Comparison of ENCODE assay signal across 9 cellular contexts in genomic region chr5:160260881-160261815, GRCh38. TPM values are rescaled to one million over a fixed set of nuclear protein-coding genes. Genes with fewer than 3 reads are reported as not detected.
DNase-seq lines count a peak whose midpoint lies in the region; ATAC-seq, FAIRE-seq and TF ChIP-seq lines count a peak whose summit lies in the region.
"Had no signal": no experiment of that assay in that cellular context is flagged by ENCODE, and none has a peak within 500 bp of the region (broad histone marks: within the 10 kb centered on the region; RNA-seq: fewer than 3 reads in every experiment).

No MANE protein-coding gene starts in this region.

- no peak for FAIRE-seq in HTR-8/SVneo (lab: Jason Lieb, UNC)

- H3K4me2 ChIP-seq in mammary epithelial cell (ENCODE audit: insufficient read depth, low read depth, low read length) = no peak overlapping the region

- no peak overlapping the region for H3K4me3 ChIP-seq in mammary epithelial cell (replicated peaks in 1 of 3; ENCODE audit: insufficient read depth in 1 of 3, low read depth in 2 of 3, low read length in 3 of 3)

- H3K36me3 Mint-ChIP-seq in Calu3 (ENCODE audit: insufficient read depth, unreplicated experiment) (peaks cover 13% of the 10 kb centered on the region), memory B cell (no peaks in the 10 kb centered on the region)
- no peaks in the 10 kb centered on the region for H3K36me3 Mint-ChIP-seq in activated CD4-positive, alpha-beta T cell treated with anti-CD3 and anti-CD28 coated beads, Interleukin-2, amount 10 ng/mL, durations not matched to agents 7 days and 5 days (ENCODE audit: low read depth)

- no peaks in the 10 kb centered on the region for H3K27me3 ChIP-seq in mammary epithelial cell (ENCODE audit: insufficient read depth, low read length)

- H3K79me2 ChIP-seq in mammary epithelial cell (ENCODE audit: insufficient read depth, low read length) = no peaks in the 10 kb centered on the region

- no peaks in the 10 kb centered on the region for H3K36me3 ChIP-seq in mammary epithelial cell (ENCODE audit: insufficient read depth, low read length)

- peak overlapping the region; percentile 88 for H3K27ac ChIP-seq in VCaP
- no peak overlapping the region for H3K27ac ChIP-seq in mammary epithelial cell (ENCODE audit: insufficient read depth, low read depth, low read length)

- POLR2A ChIA-PET in activated CD4-positive, alpha-beta T cell treated with anti-CD3 and anti-CD28 coated beads, Interleukin-2, amount 10 ng/mL, durations not matched to agents 7 days and 5 days (lab: Charles Lee) = no interaction called here

- TF ChIP-seq CTCF in Calu3 (IDR thresholded peaks at IDR 0.05; ENCODE audit: unreplicated experiment) (no peak), VCaP (conservative IDR thresholded peaks at IDR 0.05) (no peak), mammary epithelial cell (conservative IDR thresholded peaks at IDR 0.05 in 1 of 2, IDR thresholded peaks at IDR 0.05 in 1 of 2; ENCODE audit: extremely low read depth in 1 of 2, insufficient read depth in 1 of 2, low read depth in 1 of 2, low read length in 2 of 2) (no peak)

- no TSS peak for BruUV-seq in Calu3 (replicated peaks; lab: Mats Ljungman, UMichigan)
- BruUV-seq in mammary epithelial cell (replicated peaks; lab: Mats Ljungman, UMichigan) = no TSS peak

- no peak overlapping the region for H2AFZ ChIP-seq in mammary epithelial cell (ENCODE audit: low read depth, low read length)

- H3K27me3 Mint-ChIP-seq in Calu3 (ENCODE audit: unreplicated experiment) = no peaks in the 10 kb centered on the region
- peaks cover 12% of the 10 kb centered on the region for H3K27me3 Mint-ChIP-seq in memory B cell
- no peaks in the 10 kb centered on the region for H3K27me3 Mint-ChIP-seq in activated CD4-positive, alpha-beta T cell treated with anti-CD3 and anti-CD28 coated beads, Interleukin-2, amount 10 ng/mL, durations not matched to agents 7 days and 5 days

- H3K4me1 Mint-ChIP-seq in Calu3 (ENCODE audit: low read depth, unreplicated experiment) = peaks cover 34% of the 10 kb centered on the region
- peaks cover 12% of the 10 kb centered on the region for H3K4me1 Mint-ChIP-seq in memory B cell
- H3K4me1 Mint-ChIP-seq in activated CD4-positive, alpha-beta T cell treated with anti-CD3 and anti-CD28 coated beads, Interleukin-2, amount 10 ng/mL, durations not matched to agents 7 days and 5 days = no peaks in the 10 kb centered on the region

- in situ Hi-C loops in mammary epithelial cell (cut with MboI; ENCODE audit: low sequenced_read_pairs in 2 of 2) = no loop called here

- H3K4me3 Mint-ChIP-seq in Calu3 (ENCODE audit: low read depth, unreplicated experiment) (peak overlapping the region; percentile 31), memory B cell (no peak overlapping the region)
- H3K4me3 Mint-ChIP-seq in activated CD4-positive, alpha-beta T cell treated with anti-CD3 and anti-CD28 coated beads, Interleukin-2, amount 10 ng/mL, durations not matched to agents 7 days and 5 days = no peak overlapping the region
- H3K4me3 Mint-ChIP-seq: activated T-cell treated with anti-CD3 and anti-CD28 coated beads, Interleukin-2, amount 50 U/mL, for 4 hours had no signal

- H3K9me3 ChIP-seq in mammary epithelial cell (replicated peaks; ENCODE audit: insufficient read depth, low read length) = no peaks in the 10 kb centered on the region

- H3K4me1 ChIP-seq in mammary epithelial cell (ENCODE audit: insufficient read depth, low read length) = no peaks in the 10 kb centered on the region

- H3K9me3 Mint-ChIP-seq in Calu3 (ENCODE audit: low read depth, unreplicated experiment) (no peaks in the 10 kb centered on the region), memory B cell (no peaks in the 10 kb centered on the region)
- H3K9me3 Mint-ChIP-seq in activated CD4-positive, alpha-beta T cell treated with anti-CD3 and anti-CD28 coated beads, Interleukin-2, amount 10 ng/mL, durations not matched to agents 7 days and 5 days = no peaks in the 10 kb centered on the region
- H3K9me3 Mint-ChIP-seq: activated T-cell treated with anti-CD3 and anti-CD28 coated beads, Interleukin-2, amount 50 U/mL, for 4 hours had no signal

- WGBS in mammary epithelial cell (ENCODE audit: low coverage, missing lambda C conversion rate) = 89% methylated on average over 19 of the region's 22 CpGs

- H4K20me1 ChIP-seq in mammary epithelial cell (ENCODE audit: insufficient read depth, low read length) = no peaks in the 10 kb centered on the region

- dilution Hi-C loops in mammary epithelial cell (cut with HindIII; ENCODE audit: low sequenced_read_pairs) = no loop called here

- DNase-seq in Calu3 = peak; percentile 71
- no peak for DNase-seq in memory B cell (ENCODE audit: low spot score in 2 of 2)
- DNase-seq in mammary epithelial cell = no peak
- no peak for DNase-seq in NCI-H187 treated with DMSO at 0.1 percent for 48 hours (lab: John Stamatoyannopoulos, UW)
- no peak for DNase-seq in HTR-8/SVneo (ENCODE audit: insufficient read length, low spot score)
- no peak for DNase-seq in activated CD4-positive, alpha-beta T cell treated with anti-CD3 and anti-CD28 coated beads, Interleukin-2, amount 10 ng/mL, durations not matched to agents 7 days and 5 days
- DNase-seq: activated T-cell treated with anti-CD3 and anti-CD28 coated beads, Interleukin-2, amount 50 U/mL, for 4 hours had no signal

- H3K27ac Mint-ChIP-seq in Calu3 (ENCODE audit: unreplicated experiment) (peak overlapping the region; percentile 81), memory B cell (no peak overlapping the region)
- no peak overlapping the region for H3K27ac Mint-ChIP-seq in activated CD4-positive, alpha-beta T cell treated with anti-CD3 and anti-CD28 coated beads, Interleukin-2, amount 10 ng/mL, durations not matched to agents 7 days and 5 days

- ATAC-seq in HG02763 (IDR thresholded peaks at IDR 0.05; ENCODE audit: unreplicated experiment) = peak; percentile 54
- peak; percentile 26 for ATAC-seq in memory B cell (ENCODE audit: low read depth)

- CTCF ChIA-PET in Calu3 (lab: Charles Lee) = interaction anchor here (0.6 to 1.1 kb wide), 2 partner anchors 26 to 179 kb away, joined by 3 read pairs; no protein-coding TSS in a partner anchor
- CTCF ChIA-PET in mammary epithelial cell (lab: Charles Lee; ENCODE audit: low non-redundant PET) = no interaction called here
- CTCF ChIA-PET in activated CD4-positive, alpha-beta T cell treated with anti-CD3 and anti-CD28 coated beads, Interleukin-2, amount 10 ng/mL, durations not matched to agents 7 days and 5 days (lab: Charles Lee) = no interaction called here

- H3K9ac ChIP-seq in mammary epithelial cell (ENCODE audit: insufficient read depth, low read length) = no peak overlapping the region

- intact Hi-C loops in Calu3 (cut with micrococcal nuclease; ENCODE audit: unreplicated experiment) = loop anchor here (5.0 kb wide), 2 partner anchors 51 to 81 kb away; partner anchors contain the start of gene CCNJL
- intact Hi-C loops in mammary epithelial cell (cut with micrococcal nuclease) = no loop called here

RNA-seq across cellular contexts. Expression of gene FABP6, which starts 31.8 kb away (rescaled TPM):
- 1.0 and 1.6 TPM in 2 replicates for total RNA-seq in Calu3 (2022)
- not detected for total RNA-seq in mammary epithelial cell
- polyA plus RNA-seq in mammary epithelial cell = not detected
- polyA minus RNA-seq in mammary epithelial cell = not detected
- not detected for total RNA-seq in activated CD4-positive, alpha-beta T cell treated with anti-CD3 and anti-CD28 coated beads, Interleukin-2, amount 10 ng/mL, durations not matched to agents 7 days and 5 days
- total RNA-seq: activated T-cell treated with anti-CD3 and anti-CD28 coated beads, Interleukin-2, amount 50 U/mL, for 4 hours had no signal

RNA-seq across cellular contexts. Expression of gene CCNJL, which starts 51.2 kb away (rescaled TPM):
- total RNA-seq in Calu3 (2022) (13.2 and 17.4 TPM in 2 replicates), mammary epithelial cell (10 to 100 TPM; 13.7 to 17.0 TPM)
- polyA plus RNA-seq in mammary epithelial cell = 16.1 TPM
- polyA minus RNA-seq in mammary epithelial cell = 10.4 TPM
- not detected for total RNA-seq in activated CD4-positive, alpha-beta T cell treated with anti-CD3 and anti-CD28 coated beads, Interleukin-2, amount 10 ng/mL, durations not matched to agents 7 days and 5 days

Comparison
In these comparisons a context has a peak if more than half of its experiments do, and no peak if none do; other contexts are left out.
1. RNA of gene CCNJL, which starts 51.2 kb away (total RNA-seq): 13.2 to 17.4 TPM in Calu3 and 13.7 to 17.0 TPM in mammary epithelial cell; not detected in activated CD4-positive, alpha-beta T cell treated with anti-CD3 and anti-CD28 coated beads, Interleukin-2, amount 10 ng/mL, durations not matched to agents 7 days and 5 days; every median in the first group is over 10 times any median in the second.